Comparison of ENCODE assay signal across 14 cellular contexts in genomic region chr6:64777941-64778785, GRCh38.
"Had no signal": no experiment of that assay in that cellular context is flagged by ENCODE, and none has a peak within 500 bp of the region (broad histone marks: within the 10 kb centered on the region; RNA-seq: fewer than 3 reads in every experiment).

No MANE protein-coding gene starts in this region.

- H3K36me3 Mint-ChIP-seq: activated naive CD8-positive, alpha-beta T cell treated with anti-CD3 and anti-CD28 coated beads for 36 hours; stimulated activated effector memory CD8-positive, alpha-beta T cell treated with anti-CD3 and anti-CD28 coated beads, Interleukin-12 subunit alpha, Interleukin-12 subunit beta, amount 100 ng/mL, for 72 hours had no signal

- H3K27me3 ChIP-seq: neutrophil, tibial artery, vagina had no signal

- H3K27me3 Mint-ChIP-seq: activated naive CD8-positive, alpha-beta T cell treated with anti-CD3 and anti-CD28 coated beads for 36 hours had no signal

- H3K27ac Mint-ChIP-seq: activated naive CD8-positive, alpha-beta T cell treated with anti-CD3 and anti-CD28 coated beads for 36 hours; activated T-helper 1 cell treated with anti-CD3 and anti-CD28 coated beads, Interleukin-12 subunit alpha, Interleukin-12 subunit beta, Interleukin-2, Interleukin-4 antibody, amounts not matched to agents 30 ng/mL and 10 ng/mL and 1 ng/mL, durations not matched to agents 14 hours and 24 hours and 36 hours; natural killer cell; stimulated activated effector memory CD8-positive, alpha-beta T cell treated with anti-CD3 and anti-CD28 coated beads, Interleukin-12 subunit alpha, Interleukin-12 subunit beta, amount 100 ng/mL, for 72 hours had no signal

- H3K4me1 Mint-ChIP-seq: activated naive CD8-positive, alpha-beta T cell treated with anti-CD3 and anti-CD28 coated beads for 36 hours; natural killer cell; stimulated activated effector memory CD8-positive, alpha-beta T cell treated with anti-CD3 and anti-CD28 coated beads, Interleukin-12 subunit alpha, Interleukin-12 subunit beta, amount 100 ng/mL, for 72 hours had no signal

- H3K9me3 ChIP-seq: neutrophil, tibial artery, vagina had no signal

- H3K9me3 Mint-ChIP-seq: activated T-helper 1 cell treated with anti-CD3 and anti-CD28 coated beads, Interleukin-12 subunit alpha, Interleukin-12 subunit beta, Interleukin-2, Interleukin-4 antibody, amounts not matched to agents 30 ng/mL and 10 ng/mL and 1 ng/mL, durations not matched to agents 14 hours and 24 hours and 36 hours had no signal

- ATAC-seq: natural killer cell; stimulated activated effector memory CD8-positive, alpha-beta T cell treated with anti-CD3 and anti-CD28 coated beads, Interleukin-12 subunit alpha, Interleukin-12 subunit beta, amount 100 ng/mL, for 72 hours had no signal

- H3K4me3 Mint-ChIP-seq: activated naive CD8-positive, alpha-beta T cell treated with anti-CD3 and anti-CD28 coated beads for 36 hours; activated T-helper 1 cell treated with anti-CD3 and anti-CD28 coated beads, Interleukin-12 subunit alpha, Interleukin-12 subunit beta, Interleukin-2, Interleukin-4 antibody, amounts not matched to agents 30 ng/mL and 10 ng/mL and 1 ng/mL, durations not matched to agents 14 hours and 24 hours and 36 hours; natural killer cell; stimulated activated effector memory CD8-positive, alpha-beta T cell treated with anti-CD3 and anti-CD28 coated beads, Interleukin-12 subunit alpha, Interleukin-12 subunit beta, amount 100 ng/mL, for 72 hours had no signal

- H3K27ac ChIP-seq: neutrophil, tibial artery, vagina had no signal

- H3K4me1 ChIP-seq: tibial artery, vagina had no signal

- H3K4me3 ChIP-seq: tibial artery, vagina had no signal

- H3K36me3 ChIP-seq: neutrophil, tibial artery, vagina had no signal

- DNase-seq: activated CD4-positive, CD25-positive, alpha-beta regulatory T cell; activated naive CD8-positive, alpha-beta T cell treated with anti-CD3 and anti-CD28 coated beads for 36 hours; foreskin melanocyte; mesendoderm; natural killer cell; posterior cingulate gyrus; retina; stimulated activated CD4-positive, alpha-beta T cell treated with anti-CD3 and anti-CD28 coated beads, Interleukin-12 subunit alpha, Interleukin-12 subunit beta, amount 100 ng/mL, for 4 hours; stimulated activated CD4-positive, alpha-beta T cell treated with anti-CD3 and anti-CD28 coated beads, Interleukin-2, amount 100 ng/mL, for 24 hours; tibial artery had no signal
